ENCODE assay signal across 21 cellular contexts in the genomic region with DNA sequence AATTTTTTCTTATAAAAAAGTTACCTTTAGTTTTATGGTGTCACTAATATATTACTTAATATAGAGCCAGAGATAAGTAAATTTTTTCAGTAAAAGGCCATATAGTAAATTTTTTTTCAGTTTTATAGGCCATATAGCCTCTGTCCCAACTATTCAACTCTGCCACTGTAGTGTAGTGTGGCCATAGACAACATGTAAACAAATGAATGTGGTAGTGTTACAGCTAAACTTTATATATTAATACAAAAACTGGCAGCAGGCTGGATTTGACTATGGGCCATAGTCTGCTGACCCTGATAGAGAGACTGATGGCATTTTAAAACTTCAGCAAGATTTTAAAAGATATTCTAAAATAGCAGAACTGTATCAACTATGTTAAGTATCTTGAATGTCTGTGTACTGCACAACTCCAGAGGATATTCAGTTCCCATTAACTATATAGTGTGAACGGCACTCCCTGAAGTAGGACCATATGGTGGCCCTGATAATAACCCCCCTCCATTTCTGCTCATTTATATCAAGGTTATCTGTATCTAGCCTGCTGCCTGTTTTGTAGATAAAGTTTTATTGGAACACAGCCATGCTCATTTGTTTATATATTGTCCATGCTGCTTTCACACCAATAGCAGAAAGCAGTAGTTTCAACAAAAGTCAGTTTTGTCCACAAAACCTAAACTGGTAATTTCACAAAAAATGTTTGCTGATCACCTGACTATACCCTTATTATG.
DNase-seq lines count a peak whose midpoint lies in the region; ATAC-seq, FAIRE-seq and TF ChIP-seq lines count a peak whose summit lies in the region.
"Had no signal": no experiment of that assay in that cellular context is flagged by ENCODE, and none has a peak within 500 bp of the region (broad histone marks: within the 10 kb centered on the region; RNA-seq: fewer than 3 reads in every experiment).

No MANE protein-coding gene starts in this region.

- H3K9me3 ChIP-seq in SK-N-SH (no peaks in the 10 kb centered on the region), K562 (replicated peaks; ENCODE audit: control insufficient read depth, insufficient read depth, low read depth, low read length) (no peaks in the 10 kb centered on the region)
- H3K9me3 ChIP-seq: A549 had no signal

- H3K9me1 ChIP-seq in K562 (ENCODE audit: control insufficient read depth, insufficient read depth, low read length) = no peaks in the 10 kb centered on the region

- TF ChIP-seq POLR2A in K562 (conservative IDR thresholded peaks at IDR 0.05) = no peak; the same call in 1 of the 2 replicates

- H4K20me1 ChIP-seq in SK-N-SH (ENCODE audit: insufficient read depth) (no peaks in the 10 kb centered on the region), K562 (replicated peaks; ENCODE audit: control insufficient read depth, insufficient read depth, low read length) (no peaks in the 10 kb centered on the region)

- DNase-seq in DMS 273 treated with DMSO at 0.1 percent for 48 hours (lab: John Stamatoyannopoulos, UW) (peak; percentile 73), NCI-H524 (lab: John Stamatoyannopoulos, UW) (peak; percentile 52 to 76), SK-N-SH (peak; percentile 25), K562 (ENCODE audit: extremely low read depth in 1 of 4, low spot score in 3 of 4) (peak; percentile 66 to 89 (median 78)), dermis blood vessel endothelial cell (no peak)
- DNase-seq: DND-41, KG1, NCI-H1105, NCI-H146, NCI-H2081, NCI-H446, NCI-H748 treated with DMSO at 0.1 percent for 48 hours, SW 1271, T-helper 17 cell had no signal

- peaks cover 0 to 7% of the 10 kb centered on the region in 2 experiments; a peak in 2 of 4 replicates for H3K4me1 ChIP-seq in SK-N-SH (ENCODE audit: control insufficient read depth in 1 of 2, insufficient read depth in 2 of 2, low read depth in 1 of 2, low read length in 1 of 2)
- H3K4me1 ChIP-seq in K562 (replicated peaks in 1 of 2; ENCODE audit: control insufficient read depth in 2 of 2, insufficient read depth in 2 of 2, low read length in 2 of 2) = peaks cover 17 to 56% of the 10 kb centered on the region in 2 experiments; a peak in 4 of 5 replicates
- H3K4me1 ChIP-seq: A549 had no signal

- no TSS peak for BruUV-seq in K562 (replicated peaks; lab: Mats Ljungman, UMichigan)

- no peaks in the 10 kb centered on the region for H3K79me2 ChIP-seq in SK-N-SH (ENCODE audit: insufficient read depth)
- H3K79me2 ChIP-seq in K562 (ENCODE audit: control insufficient read depth, insufficient read depth, low read length) = peaks cover 26% of the 10 kb centered on the region; the same call in 2 of the 3 replicates

- H3K9ac ChIP-seq in SK-N-SH = no peak overlapping the region
- peak overlapping the region in 1 of 2 experiments; percentile 42; a peak in 2 of 4 replicates for H3K9ac ChIP-seq in K562 (ENCODE audit: insufficient read depth in 1 of 2, low read depth in 2 of 2, low read length in 2 of 2)

- POLR2A ChIA-PET in SK-N-SH (lab: Yijun Ruan, JAX) (no interaction called here), K562 (lab: Yijun Ruan, JAX) (interaction anchor here (1.0 to 2.1 kb wide), 5 partner anchors 9 to 37 kb away, joined by 3 to 12 read pairs (median 3); no protein-coding TSS in a partner anchor)

- TF ChIP-seq EP300 in SK-N-SH (IDR thresholded peaks at IDR 0.05; ENCODE audit: borderline replicate concordance in 1 of 2, low read depth in 1 of 2, low read length in 1 of 2) (peak in 1 of 2 experiments; percentile 78; a peak in 2 of 4 replicates), K562 (IDR thresholded peaks at IDR 0.05; ENCODE audit: low read length) (peak; percentile 99)

- 0 out of 2 replicates have a peak, but pooled peaks have one; percentile 5 for TF ChIP-seq RAD21 in SK-N-SH (IDR thresholded peaks at IDR 0.05; ENCODE audit: low read length)
- no peak for TF ChIP-seq RAD21 in K562 (CRISPR knock-in tag; conservative IDR thresholded peaks at IDR 0.05 in 1 of 2, IDR thresholded peaks at IDR 0.05 in 1 of 2)

- intact Hi-C loops in K562 (cut with micrococcal nuclease) = no loop called here

- peaks cover 8 to 16% of the 10 kb centered on the region in 2 experiments for H3K36me3 ChIP-seq in SK-N-SH (replicated peaks in 1 of 2; ENCODE audit: control insufficient read depth in 1 of 2, insufficient read depth in 2 of 2, low read length in 1 of 2)
- H3K36me3 ChIP-seq in K562 (ENCODE audit: control insufficient read depth, insufficient read depth, low read length) = peaks cover 37% of the 10 kb centered on the region

- H3F3A ChIP-seq in SK-N-SH (replicated peaks; ENCODE audit: insufficient read depth) = no peaks in the 10 kb centered on the region

- no peaks in the 10 kb centered on the region for H3K9me2 ChIP-seq in SK-N-SH

- WGBS in SK-N-SH (ENCODE audit: low lambda C conversion rate) = 85% methylated on average over 1 of the region's 1 CpG
- WGBS in K562 (ENCODE audit: insufficient coverage, low coverage, missing lambda C conversion rate) = 0% methylated on average over 1 of the region's 1 CpG

- peak; percentile 93 for ATAC-seq in K562
- no peak for ATAC-seq in GM19463 (IDR thresholded peaks at IDR 0.05; ENCODE audit: unreplicated experiment)
- ATAC-seq in GM21526 (IDR thresholded peaks at IDR 0.05; ENCODE audit: low FRiP score, unreplicated experiment) = no peak
- ATAC-seq in GM18520 (IDR thresholded peaks at IDR 0.05; ENCODE audit: unreplicated experiment) = no peak
- ATAC-seq: A549, T-helper 17 cell had no signal

- CTCF ChIA-PET in SK-N-SH (lab: Yijun Ruan, JAX) (interaction anchor here (0.6 to 1.0 kb wide), 4 partner anchors 15 to 151 kb away, joined by 3 read pairs; no protein-coding TSS in a partner anchor), K562 (lab: Yijun Ruan, JAX; ENCODE audit: low intra/inter-chr PET ratio) (no interaction called here)

- H3K4me3 ChIP-seq in SK-N-SH (ENCODE audit: low read depth in 2 of 2, low read length in 1 of 2) (no peak overlapping the region), K562 (no peak overlapping the region)
- H3K4me3 ChIP-seq: A549 had no signal

- H3K4me2 ChIP-seq in SK-N-SH = no peak overlapping the region
- peak overlapping the region; percentile 65 for H3K4me2 ChIP-seq in K562 (ENCODE audit: insufficient read depth, low read length)
- H3K4me2 ChIP-seq: A549 had no signal

- H3K27me3 ChIP-seq in SK-N-SH (ENCODE audit: insufficient read depth) = no peaks in the 10 kb centered on the region
- no peaks in the 10 kb centered on the region for H3K27me3 ChIP-seq in K562 (ENCODE audit: control insufficient read depth in 2 of 2, insufficient read depth in 2 of 2, low read length in 2 of 2)

- H2AFZ ChIP-seq in SK-N-SH (ENCODE audit: low read depth) = no peak overlapping the region
- peak overlapping the region; percentile 46; the same call in 1 of the 2 replicates for H2AFZ ChIP-seq in K562 (ENCODE audit: low read depth, low read length)

- TF ChIP-seq CTCF in SK-N-SH (IDR thresholded peaks at IDR 0.05) (no peak), K562 (IDR thresholded peaks at IDR 0.05 in 2 of 3, conservative IDR thresholded peaks at IDR 0.05 in 1 of 3; ENCODE audit: insufficient read depth in 2 of 3, low read depth in 1 of 3, low read length in 3 of 3) (no peak)

- H3K27ac ChIP-seq in SK-N-SH (ENCODE audit: low read depth in 2 of 2, low read length in 1 of 2) = peak overlapping the region in 1 of 2 experiments; percentile 47; a peak in 2 of 4 replicates
- peak overlapping the region; percentile 77 for H3K27ac ChIP-seq in K562 (ENCODE audit: extremely low read depth, low read depth, low read length)
- H3K27ac ChIP-seq: A549, HL-60 had no signal

- in situ Hi-C loops in K562 (cut with MboI) = no loop called here

- peak; percentile 90 for FAIRE-seq in K562 (lab: Jason Lieb, UNC)
- FAIRE-seq: A549, GM18507, RCC 7860 had no signal

TF ChIP-seq in SK-N-SH, 30 proteins besides CTCF, POLR2A, EP300 and RAD21 (continues in another document):
- TF ChIP-seq FOSL2 (IDR thresholded peaks at IDR 0.05; ENCODE audit: borderline replicate concordance, low read depth) (no peak), SMC3 (IDR thresholded peaks at IDR 0.05; ENCODE audit: low read depth, low read length) (no peak), GABPA (IDR thresholded peaks at IDR 0.05; ENCODE audit: low read depth) (no peak), JUND (IDR thresholded peaks at IDR 0.05) (no peak), FOXJ3 (CRISPR knock-in tag; IDR thresholded peaks at IDR 0.05) (peak; percentile 70), SIN3A (IDR thresholded peaks at IDR 0.05; ENCODE audit: borderline replicate concordance, low read depth, low read length) (no peak)
- TF ChIP-seq, protein P1, sequence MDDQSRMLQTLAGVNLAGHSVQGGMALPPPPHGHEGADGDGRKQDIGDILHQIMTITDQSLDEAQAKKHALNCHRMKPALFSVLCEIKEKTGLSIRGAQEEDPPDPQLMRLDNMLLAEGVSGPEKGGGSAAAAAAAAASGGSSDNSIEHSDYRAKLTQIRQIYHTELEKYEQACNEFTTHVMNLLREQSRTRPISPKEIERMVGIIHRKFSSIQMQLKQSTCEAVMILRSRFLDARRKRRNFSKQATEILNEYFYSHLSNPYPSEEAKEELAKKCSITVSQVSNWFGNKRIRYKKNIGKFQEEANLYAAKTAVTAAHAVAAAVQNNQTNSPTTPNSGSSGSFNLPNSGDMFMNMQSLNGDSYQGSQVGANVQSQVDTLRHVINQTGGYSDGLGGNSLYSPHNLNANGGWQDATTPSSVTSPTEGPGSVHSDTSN (IDR thresholded peaks at IDR 0.05) = no peak

TF ChIP-seq in K562, 482 proteins besides CTCF, POLR2A, EP300 and RAD21 (continues in another document):
- TF ChIP-seq, protein P2, sequence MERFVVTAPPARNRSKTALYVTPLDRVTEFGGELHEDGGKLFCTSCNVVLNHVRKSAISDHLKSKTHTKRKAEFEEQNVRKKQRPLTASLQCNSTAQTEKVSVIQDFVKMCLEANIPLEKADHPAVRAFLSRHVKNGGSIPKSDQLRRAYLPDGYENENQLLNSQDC (CRISPR knock-in tag; IDR thresholded peaks at IDR 0.05) = 0 out of 2 replicates have a peak, but pooled peaks have one; percentile 9
- TF ChIP-seq FOXA3 (CRISPR knock-in tag; conservative IDR thresholded peaks at IDR 0.05 in 1 of 2, IDR thresholded peaks at IDR 0.05 in 1 of 2) = peak in 1 of 2 experiments; percentile 27; a peak in 1 of 4 replicates
- 0 out of 2 replicates have a peak, but pooled peaks have one; percentile 24 for TF ChIP-seq NCOA6 (IDR thresholded peaks at IDR 0.05)
- TF ChIP-seq, protein P3, sequence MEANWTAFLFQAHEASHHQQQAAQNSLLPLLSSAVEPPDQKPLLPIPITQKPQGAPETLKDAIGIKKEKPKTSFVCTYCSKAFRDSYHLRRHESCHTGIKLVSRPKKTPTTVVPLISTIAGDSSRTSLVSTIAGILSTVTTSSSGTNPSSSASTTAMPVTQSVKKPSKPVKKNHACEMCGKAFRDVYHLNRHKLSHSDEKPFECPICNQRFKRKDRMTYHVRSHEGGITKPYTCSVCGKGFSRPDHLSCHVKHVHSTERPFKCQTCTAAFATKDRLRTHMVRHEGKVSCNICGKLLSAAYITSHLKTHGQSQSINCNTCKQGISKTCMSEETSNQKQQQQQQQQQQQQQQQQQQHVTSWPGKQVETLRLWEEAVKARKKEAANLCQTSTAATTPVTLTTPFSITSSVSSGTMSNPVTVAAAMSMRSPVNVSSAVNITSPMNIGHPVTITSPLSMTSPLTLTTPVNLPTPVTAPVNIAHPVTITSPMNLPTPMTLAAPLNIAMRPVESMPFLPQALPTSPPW (CRISPR knock-in tag; IDR thresholded peaks at IDR 0.05) = peak; percentile 93
- TF ChIP-seq HNRNPL (IDR thresholded peaks at IDR 0.05; ENCODE audit: low read depth, low read length) = no peak
- TF ChIP-seq CBFA2T3 (IDR thresholded peaks at IDR 0.05) = peak; percentile 99
- no peak for TF ChIP-seq GTF2A2 (tag; IDR thresholded peaks at IDR 0.05)
